34 cellular contexts compared by ENCODE assay signal in the genomic region with DNA sequence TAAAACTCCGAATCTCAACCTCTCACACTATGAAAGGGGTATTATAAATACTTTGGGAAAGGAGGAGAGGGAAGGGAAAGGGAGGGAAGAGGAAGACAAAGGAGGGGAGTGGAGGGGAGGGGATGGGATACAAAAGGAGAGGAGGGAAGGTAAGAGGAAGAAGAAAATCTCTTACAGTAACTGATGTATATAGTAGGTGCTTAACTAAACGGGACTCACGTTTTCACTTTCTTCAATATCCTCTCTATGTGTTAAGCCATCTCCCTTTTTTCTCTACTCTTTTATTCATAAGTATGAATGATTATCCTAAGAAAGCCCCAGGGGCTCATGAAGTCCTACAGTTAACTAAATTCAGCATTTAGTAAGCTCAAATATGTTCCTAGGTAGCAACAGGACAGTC.
"Had no signal": no experiment of that assay in that cellular context is flagged by ENCODE, and none has a peak within 500 bp of the region (broad histone marks: within the 10 kb centered on the region; RNA-seq: fewer than 3 reads in every experiment).

No MANE protein-coding gene starts in this region.

- H3K36me3 ChIP-seq: adrenal gland, ascending aorta, brain microvascular endothelial cell, breast epithelium, cardiac muscle cell had no signal

- H3K4me1 ChIP-seq: body of pancreas, breast epithelium had no signal

- FAIRE-seq: astrocyte, bronchial epithelial cell had no signal

- H3K27me3 ChIP-seq: adrenal gland, ascending aorta, body of pancreas, brain microvascular endothelial cell, breast epithelium, cardiac muscle cell had no signal

- H3K4me3 ChIP-seq: adrenal gland, ascending aorta, body of pancreas, breast epithelium, cardiac muscle cell had no signal

- ATAC-seq: activated naive CD4-positive, alpha-beta T cell treated with anti-CD3 and anti-CD28 coated beads, Interleukin-2, amount 50 U/mL, for 72 hours; activated naive CD8-positive, alpha-beta T cell treated with anti-CD3 and anti-CD28 coated beads, Interleukin-2, amount 50 U/mL, for 24 hours; activated T-cell treated with anti-CD3 and anti-CD28 coated beads, Interleukin-2, amount 50 U/mL, for 4 hours; activated T-cell treated with anti-CD3 and anti-CD28 coated beads, Interleukin-2, amount 50 U/mL, for 72 hours; activated T-helper 17 cell treated with anti-CD3 and anti-CD28 coated beads, Interleukin-2, amount 50 U/mL, for 72 hours; body of pancreas had no signal

- H3K27ac ChIP-seq: adrenal gland, ascending aorta, body of pancreas, brain microvascular endothelial cell, breast epithelium, cardiac muscle cell had no signal

- H3K9me3 ChIP-seq: adrenal gland, ascending aorta, body of pancreas, breast epithelium had no signal

- DNase-seq: activated effector memory CD4-positive, alpha-beta T cell treated with anti-CD3 and anti-CD28 coated beads, Interleukin-2, amount 50 U/mL, for 16 hours; activated effector memory CD4-positive, alpha-beta T cell treated with Interleukin-2 at 50 U/mL for 16 hours; activated gamma-delta T cell; activated gamma-delta T cell treated with Interleukin-2 at 50 U/mL for 16 hours; activated naive CD4-positive, alpha-beta T cell; activated naive CD4-positive, alpha-beta T cell treated with anti-CD3 and anti-CD28 coated beads for 36 hours; activated naive CD4-positive, alpha-beta T cell treated with anti-CD3 and anti-CD28 coated beads, Interleukin-2, amount 10 ng/mL, durations not matched to agents 7 days and 5 days; activated naive CD4-positive, alpha-beta T cell treated with anti-CD3 and anti-CD28 coated beads, Interleukin-2, amount 50 U/mL, for 16 hours; activated naive CD4-positive, alpha-beta T cell treated with Interleukin-2 at 50 U/mL for 16 hours; activated naive CD8-positive, alpha-beta T cell treated with anti-CD3 and anti-CD28 coated beads for 36 hours; activated naive CD8-positive, alpha-beta T cell treated with anti-CD3 and anti-CD28 coated beads, Interleukin-2, amount 10 ng/mL, durations not matched to agents 7 days and 5 days; activated naive CD8-positive, alpha-beta T cell treated with anti-CD3 and anti-CD28 coated beads, Interleukin-2, amount 50 U/mL, for 24 hours; activated T-cell treated with anti-CD3 and anti-CD28 coated beads, Interleukin-2, amount 50 U/mL, for 1 hour; activated T-cell treated with anti-CD3 and anti-CD28 coated beads, Interleukin-2, amount 50 U/mL, for 24 hours; activated T-cell treated with anti-CD3 and anti-CD28 coated beads, Interleukin-2, amount 50 U/mL, for 4 hours; activated T-cell treated with anti-CD3 and anti-CD28 coated beads, Interleukin-2, amount 50 U/mL, for 48 hours; activated T-cell treated with anti-CD3 and anti-CD28 coated beads, Interleukin-2, amount 50 U/mL, for 72 hours; adrenal gland; amniotic stem cell; amygdala; anterior cingulate cortex; aorta; body of pancreas; brain microvascular endothelial cell; caudate nucleus; central memory CD4-positive, alpha-beta T cell; cerebellar nuclear complex had no signal
